In the genomic region with DNA sequence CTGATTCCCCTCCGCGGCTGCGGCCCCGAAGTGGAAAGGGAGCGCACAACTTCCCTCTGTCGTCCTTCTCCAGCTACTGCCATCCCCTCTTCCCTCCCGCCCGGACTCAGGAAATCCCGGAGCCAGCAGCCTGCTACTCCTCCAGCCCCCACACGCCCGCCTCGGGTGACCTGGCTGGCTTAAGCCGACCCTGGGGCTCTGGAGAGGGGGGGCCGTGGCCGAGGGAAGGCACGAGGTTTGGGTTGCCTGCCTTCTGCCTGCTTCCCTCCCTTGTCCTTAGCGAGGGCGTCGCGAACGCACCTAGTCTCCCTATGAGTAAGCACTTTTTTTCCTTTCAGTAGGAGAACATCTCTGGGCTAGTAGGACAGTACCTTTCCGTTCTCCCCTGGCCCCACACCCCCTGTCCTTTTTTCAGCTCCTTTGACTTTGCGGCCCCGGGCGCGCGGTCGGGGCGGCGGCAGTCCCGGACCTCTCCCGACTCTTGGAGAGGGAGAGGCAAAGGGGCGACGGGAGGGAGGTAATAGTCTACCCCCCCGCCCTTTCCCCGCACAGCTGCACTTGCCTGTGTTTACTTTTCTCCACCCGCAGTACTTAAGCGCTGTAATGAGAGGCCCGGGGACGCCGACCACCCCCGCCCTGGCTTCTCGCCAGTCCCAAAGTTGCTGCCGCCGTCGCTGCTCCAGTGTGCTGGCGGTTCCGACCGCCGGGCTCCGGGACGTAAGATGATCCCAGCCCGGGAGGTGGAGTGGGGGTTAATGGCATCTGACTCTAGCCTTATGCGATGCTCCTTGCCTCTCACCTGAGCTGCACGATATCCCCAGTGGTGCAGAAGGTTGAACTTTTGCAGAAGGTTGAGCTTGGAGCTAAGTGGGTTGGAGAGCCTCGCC, we compare ENCODE assay signal across 8 cellular contexts. TPM values are rescaled to one million over a fixed set of nuclear protein-coding genes. Genes with fewer than 3 reads are reported as not detected.
DNase-seq lines count a peak whose midpoint lies in the region; ATAC-seq and TF ChIP-seq lines count a peak whose summit lies in the region.

No MANE protein-coding gene starts in this region.

- H3K27me3 Mint-ChIP-seq in activated T-cell treated with anti-CD3 and anti-CD28 coated beads, Interleukin-2, amount 50 U/mL, for 24 hours, result peaks cover 82% of the 10 kb centered on the region
- peaks cover 4% of the 10 kb centered on the region for H3K27me3 Mint-ChIP-seq in endodermal cell (ENCODE audit: insufficient read depth)

- H3K4me2 ChIP-seq in mesenchymal stem cell (ENCODE audit: low read length, poor library complexity, severe bottlenecking), result peak overlapping the region; percentile 60

- H3K9ac ChIP-seq in endodermal cell (ENCODE audit: extremely low read depth, low read length, poor library complexity, severe bottlenecking), result peak overlapping the region; percentile 78
- peak overlapping the region; percentile 94 for H3K9ac ChIP-seq in mesenchymal stem cell (ENCODE audit: low read length)

- no peaks in the 10 kb centered on the region for H3K79me1 ChIP-seq in mesenchymal stem cell (replicated peaks; ENCODE audit: low read length, poor library complexity, severe bottlenecking)

- TF ChIP-seq EP300 in upper lobe of left lung (IDR thresholded peaks at IDR 0.05), result no peak

- H3K27me3 ChIP-seq in endodermal cell (ENCODE audit: control insufficient read depth, insufficient read depth, low read length, poor library complexity, severe bottlenecking) (no peaks in the 10 kb centered on the region), mesenchymal stem cell (ENCODE audit: control insufficient read depth in 1 of 2, insufficient read depth in 1 of 2, low read length in 2 of 2) (peaks cover 0 to 26% of the 10 kb centered on the region in 2 experiments), upper lobe of left lung (peaks cover 0 to 20% (median 0%) of the 10 kb centered on the region in 4 donors)

- no peak overlapping the region for H2AK5ac ChIP-seq in mesenchymal stem cell (ENCODE audit: low read length, severe bottlenecking)

- H2BK5ac ChIP-seq in mesenchymal stem cell (ENCODE audit: low read depth, low read length, poor library complexity, severe bottlenecking), result peak overlapping the region; percentile 33

- ATAC-seq in HG03442 (IDR thresholded peaks at IDR 0.05; ENCODE audit: unreplicated experiment), result peak; percentile 34
- ATAC-seq in upper lobe of left lung (ENCODE audit: low FRiP score in 2 of 2), result peak; percentile 68 to 76

- H3K4me1 Mint-ChIP-seq in activated T-cell treated with anti-CD3 and anti-CD28 coated beads, Interleukin-2, amount 50 U/mL, for 24 hours (ENCODE audit: low read depth), result peaks cover 8% of the 10 kb centered on the region
- peaks cover 37% of the 10 kb centered on the region for H3K4me1 Mint-ChIP-seq in endodermal cell

- peak overlapping the region; percentile 87 for H3K4me3 ChIP-seq in endodermal cell (ENCODE audit: low read length)
- H3K4me3 ChIP-seq in mesenchymal stem cell (ENCODE audit: insufficient read depth in 1 of 2, low read depth in 1 of 2, low read length in 2 of 2), result peak overlapping the region; percentile 62 to 83
- H3K4me3 ChIP-seq in upper lobe of left lung, result peak overlapping the region; percentile 45 to 64 (median 52)

- H3K36me3 Mint-ChIP-seq in activated T-cell treated with anti-CD3 and anti-CD28 coated beads, Interleukin-2, amount 50 U/mL, for 24 hours (ENCODE audit: low read depth), result no peaks in the 10 kb centered on the region
- peaks cover 7% of the 10 kb centered on the region for H3K36me3 Mint-ChIP-seq in endodermal cell (ENCODE audit: low read depth)

- no peaks in the 10 kb centered on the region for H3K4me1 ChIP-seq in endodermal cell (ENCODE audit: control insufficient read depth, insufficient read depth, low read length)
- no peaks in the 10 kb centered on the region for H3K4me1 ChIP-seq in mesenchymal stem cell (ENCODE audit: control insufficient read depth, insufficient read depth, low read depth, low read length)
- H3K4me1 ChIP-seq in upper lobe of left lung, result no peaks in the 10 kb centered on the region

- peak overlapping the region in 1 of 2 experiments; percentile 54 for H2BK12ac ChIP-seq in mesenchymal stem cell (ENCODE audit: low read length in 2 of 2)

- peak overlapping the region; percentile 62 for H3K4me3 Mint-ChIP-seq in activated T-cell treated with anti-CD3 and anti-CD28 coated beads, Interleukin-2, amount 50 U/mL, for 24 hours
- peak overlapping the region; percentile 99 for H3K4me3 Mint-ChIP-seq in endodermal cell

- H3K36me3 ChIP-seq in endodermal cell (ENCODE audit: control insufficient read depth, insufficient read depth, low read length), result no peaks in the 10 kb centered on the region
- H3K36me3 ChIP-seq in mesenchymal stem cell (ENCODE audit: control insufficient read depth in 1 of 2, insufficient read depth in 2 of 2, low read depth in 1 of 2, low read length in 2 of 2), result peaks cover 0 to under 1% of the 10 kb centered on the region in 2 experiments
- H3K36me3 ChIP-seq in upper lobe of left lung, result no peaks in the 10 kb centered on the region

- H3K23ac ChIP-seq in mesenchymal stem cell (ENCODE audit: low read length in 2 of 2), result peak overlapping the region in 1 of 2 experiments; percentile 24

- peak; percentile 40 for TF ChIP-seq CTCF in endodermal cell (conservative IDR thresholded peaks at IDR 0.05)
- peak in 1 of 6 experiments; percentile 13 for TF ChIP-seq CTCF in upper lobe of left lung (IDR thresholded peaks at IDR 0.05)

- peak overlapping the region; percentile 91 to 97 for H3K18ac ChIP-seq in mesenchymal stem cell (ENCODE audit: low read depth in 1 of 2, low read length in 2 of 2)

- no peaks in the 10 kb centered on the region for H3K9me3 Mint-ChIP-seq in activated T-cell treated with anti-CD3 and anti-CD28 coated beads, Interleukin-2, amount 50 U/mL, for 24 hours
- H3K9me3 Mint-ChIP-seq in endodermal cell, result no peaks in the 10 kb centered on the region

- DNase-seq in activated T-cell treated with anti-CD3 and anti-CD28 coated beads, Interleukin-2, amount 50 U/mL, for 24 hours, result peak; percentile 31
- DNase-seq in activated T-cell treated with anti-CD3 and anti-CD28 coated beads for 4 hours (no peak), RKO (ENCODE audit: low spot score) (peak; percentile 30), endodermal cell (peak; percentile 87), mesenchymal stem cell (peak; percentile 68), upper lobe of left lung (peak; percentile 49 to 86), NCI-H446 (lab: John Stamatoyannopoulos, UW) (no peak)

- WGBS in endodermal cell (ENCODE audit: insufficient coverage in 1 of 2, insufficient read length in 1 of 2), 2 experiments, result 0% methylated on average over 3 to 48 of the region's 56 CpGs
- WGBS in mesenchymal stem cell, result 0% methylated on average over 31 of the region's 56 CpGs
- 0 to 6% methylated on average over 20 to 53 of the region's 56 CpGs for WGBS in upper lobe of left lung, 2 donors

- peak overlapping the region in 1 of 2 experiments; percentile 81 for H3K14ac ChIP-seq in mesenchymal stem cell (ENCODE audit: low read length in 2 of 2)

- H3K9me3 ChIP-seq in endodermal cell (ENCODE audit: control insufficient read depth, low read length) (no peaks in the 10 kb centered on the region), mesenchymal stem cell (ENCODE audit: control insufficient read depth, low read length) (no peaks in the 10 kb centered on the region), upper lobe of left lung (no peaks in the 10 kb centered on the region)

- peak overlapping the region; percentile 50 for H4K91ac ChIP-seq in mesenchymal stem cell (ENCODE audit: low read length)

- no peak overlapping the region for H2AFZ ChIP-seq in mesenchymal stem cell (ENCODE audit: low read depth, low read length)

- H4K8ac ChIP-seq in mesenchymal stem cell (ENCODE audit: low read length), result peak overlapping the region; percentile 54

- H2BK15ac ChIP-seq in mesenchymal stem cell (ENCODE audit: low read depth, poor library complexity, severe bottlenecking), result peak overlapping the region; percentile 52

- peak overlapping the region; percentile 51 to 82 for H3K4ac ChIP-seq in mesenchymal stem cell (ENCODE audit: low read depth in 1 of 2, low read length in 2 of 2)

- no peak for TF ChIP-seq POLR2A in upper lobe of left lung (IDR thresholded peaks at IDR 0.05)

- H3K27ac Mint-ChIP-seq in activated T-cell treated with anti-CD3 and anti-CD28 coated beads, Interleukin-2, amount 50 U/mL, for 24 hours, result no peak overlapping the region
- peak overlapping the region; percentile 98 for H3K27ac Mint-ChIP-seq in endodermal cell

- H3K27ac ChIP-seq in endodermal cell (ENCODE audit: low read depth, low read length) (peak overlapping the region; percentile 63), mesenchymal stem cell (ENCODE audit: low read length, poor library complexity, severe bottlenecking) (peak overlapping the region; percentile 92), upper lobe of left lung (peak overlapping the region; percentile 90 to 95 (median 90))

- H2BK120ac ChIP-seq in mesenchymal stem cell (ENCODE audit: low read depth, low read length), result peak overlapping the region; percentile 58

RNA-seq across cellular contexts. Expression of a gene that starts 0.9 kb away (rescaled TPM):
- 100 to 1,000 TPM in 1 of 2 donors, 10 to 100 TPM in 1; 81.6 to 179 TPM for total RNA-seq in endodermal cell
- 83.8 TPM for polyA plus RNA-seq in endodermal cell (2013, experiment 1 of 2)
- polyA plus RNA-seq in endodermal cell (2013, experiment 2 of 2), result 85.8 TPM
- 132 TPM for polyA plus RNA-seq in mesenchymal stem cell (2013, experiment 1 of 2)
- polyA plus RNA-seq in mesenchymal stem cell (2013, experiment 2 of 2), result 135 TPM
- 100 to 1,000 TPM in 5 of 6 donors, 10 to 100 TPM in 1; 56.6 to 199 (median 157) TPM for total RNA-seq in upper lobe of left lung

Comparison
In these comparisons a context has a peak if more than half of its experiments do, and no peak if none do; other contexts are left out.
1. DNase-seq: peak in activated T-cell treated with anti-CD3 and anti-CD28 coated beads, Interleukin-2, amount 50 U/mL, for 24 hours (single experiment), RKO (single experiment), endodermal cell (single experiment), mesenchymal stem cell (single experiment) and upper lobe of left lung (2 of 2); none in activated T-cell treated with anti-CD3 and anti-CD28 coated beads for 4 hours (single experiment) and NCI-H446 (0 of 2).
2. Peak in every context shown above with its lines, with median percentiles within 50 percentile points of each other: H3K27ac ChIP-seq and H3K4me3 ChIP-seq.